15 cellular contexts compared by ENCODE assay signal in genomic region chr16:1324286-1324826, GRCh38. TPM values are rescaled to one million over a fixed set of nuclear protein-coding genes. Genes with fewer than 3 reads are reported as not detected.
DNase-seq lines count a peak whose midpoint lies in the region; ATAC-seq and TF ChIP-seq lines count a peak whose summit lies in the region.
"Had no signal": no experiment of that assay in that cellular context is flagged by ENCODE, and none has a peak within 500 bp of the region (broad histone marks: within the 10 kb centered on the region; RNA-seq: fewer than 3 reads in every experiment).

No MANE protein-coding gene starts in this region.

- no peak overlapping the region for H3K4me2 ChIP-seq in H9 (ENCODE audit: insufficient read depth, insufficient read length, low read length)

- no peak overlapping the region for H2BK20ac ChIP-seq in H9 (ENCODE audit: low read depth, low read length, poor library complexity, severe bottlenecking)

- no peak overlapping the region for H3K18ac ChIP-seq in H9 (ENCODE audit: insufficient read length, low read depth, low read length)

- no peaks in the 10 kb centered on the region for H3K4me1 ChIP-seq in H9 (ENCODE audit: insufficient read depth, low read length)

- H3K79me1 ChIP-seq in H9 (ENCODE audit: insufficient read depth, low read depth, low read length, poor library complexity, severe bottlenecking), result no peaks in the 10 kb centered on the region

- no peak overlapping the region for H2BK15ac ChIP-seq in H9 (ENCODE audit: low read depth, low read length)

- H3K9me3 ChIP-seq in H9 (ENCODE audit: control insufficient read depth, low read depth, low read length), result no peaks in the 10 kb centered on the region

- TF ChIP-seq CTCF in H9 (conservative IDR thresholded peaks at IDR 0.05), result no peak
- no peak for TF ChIP-seq CTCF in endothelial cell (IDR thresholded peaks at IDR 0.05; ENCODE audit: unreplicated experiment)
- TF ChIP-seq CTCF in type B pancreatic cell (conservative IDR thresholded peaks at IDR 0.05), result no peak

- no CpG with 5 or more reads among the region's 22 CpGs for WGBS in H9 (ENCODE audit: extremely low coverage, insufficient read length, low lambda C conversion rate)

- H3K9ac ChIP-seq in H9 (ENCODE audit: extremely low read depth, insufficient read length, low read length), result no peak overlapping the region

- no peak overlapping the region for H3K14ac ChIP-seq in H9 (ENCODE audit: insufficient read depth, low read length)

- H4K91ac ChIP-seq in H9 (ENCODE audit: insufficient read length, low read depth, low read length), result no peak overlapping the region

- peaks cover 0 to 9% of the 10 kb centered on the region in 2 experiments; a peak in 2 of 4 replicates for H3K4me1 Mint-ChIP-seq in H9
- H3K4me1 Mint-ChIP-seq in endothelial cell (ENCODE audit: unreplicated experiment), result no peaks in the 10 kb centered on the region
- no peaks in the 10 kb centered on the region for H3K4me1 Mint-ChIP-seq in type B pancreatic cell (ENCODE audit: unreplicated experiment)

- H3K56ac ChIP-seq in H9 (ENCODE audit: insufficient read length, low read depth, low read length), result no peak overlapping the region

- H3K4me3 Mint-ChIP-seq in H9, result no peak overlapping the region
- H3K4me3 Mint-ChIP-seq in endothelial cell (ENCODE audit: unreplicated experiment), result no peak overlapping the region
- H3K4me3 Mint-ChIP-seq in type B pancreatic cell, result no peak overlapping the region
- H3K4me3 Mint-ChIP-seq: CD4-positive, alpha-beta T cell had no signal

- no peak overlapping the region for H3K27ac ChIP-seq in H9 (ENCODE audit: insufficient read length, low read depth, low read length)
- H3K27ac ChIP-seq in angular gyrus (ENCODE audit: low read depth, low read length), result peak overlapping the region; percentile 74
- peak overlapping the region; percentile 80 for H3K27ac ChIP-seq in substantia nigra (ENCODE audit: low read depth, low read length, poor library complexity, severe bottlenecking)

- H2BK5ac ChIP-seq in H9 (ENCODE audit: insufficient read length, low read length), result no peak overlapping the region

- no peaks in the 10 kb centered on the region for H4K20me1 ChIP-seq in H9 (ENCODE audit: control insufficient read depth, insufficient read depth, insufficient read length)

- no peaks in the 10 kb centered on the region for H3K23me2 ChIP-seq in H9 (ENCODE audit: insufficient read length, low read depth, low read length, poor library complexity, severe bottlenecking)

- no peaks in the 10 kb centered on the region for H3K79me2 ChIP-seq in H9 (ENCODE audit: insufficient read depth, low read length)

- H3T11ph ChIP-seq in H9 (ENCODE audit: low read length), result no peak overlapping the region

- no peaks in the 10 kb centered on the region; the same call in 1 of the 2 replicates for H3K27me3 Mint-ChIP-seq in H9 (ENCODE audit: low read depth)
- H3K27me3 Mint-ChIP-seq in endothelial cell (ENCODE audit: unreplicated experiment), result peaks cover 4% of the 10 kb centered on the region
- no peaks in the 10 kb centered on the region for H3K27me3 Mint-ChIP-seq in type B pancreatic cell
- H3K27me3 Mint-ChIP-seq: CD4-positive, alpha-beta T cell had no signal

- H3K27me3 ChIP-seq in H9 (ENCODE audit: insufficient read depth, low read length), result no peaks in the 10 kb centered on the region

- H3K9me3 Mint-ChIP-seq in H9 (no peaks in the 10 kb centered on the region), endothelial cell (ENCODE audit: unreplicated experiment) (no peaks in the 10 kb centered on the region), type B pancreatic cell (no peaks in the 10 kb centered on the region)
- H3K9me3 Mint-ChIP-seq: CD4-positive, alpha-beta T cell had no signal

- no peak overlapping the region for H4K5ac ChIP-seq in H9 (ENCODE audit: insufficient read length, low read depth, low read length)

- no peak for ATAC-seq in HG03442 (IDR thresholded peaks at IDR 0.05; ENCODE audit: unreplicated experiment)

- H2BK120ac ChIP-seq in H9 (ENCODE audit: low read depth, low read length, poor library complexity, severe bottlenecking), result no peak overlapping the region

- no peak overlapping the region for H2AK5ac ChIP-seq in H9 (ENCODE audit: insufficient read length, low read length)

- no peak overlapping the region for H2AFZ ChIP-seq in H9 (ENCODE audit: low read length)

- H3K27ac Mint-ChIP-seq in H9 (peak overlapping the region in 2 of 3 experiments; percentile 65 to 93; a peak in 3 of 7 replicates), endothelial cell (ENCODE audit: unreplicated experiment) (peak overlapping the region; percentile 42), type B pancreatic cell (no peak overlapping the region)
- H3K27ac Mint-ChIP-seq: CD4-positive, alpha-beta T cell had no signal

- H4K8ac ChIP-seq in H9 (replicated peaks; ENCODE audit: insufficient read length, low read depth, low read length), result no peak overlapping the region

- peaks cover 13 to 54% (median 36%) of the 10 kb centered on the region in 3 experiments for H3K36me3 Mint-ChIP-seq in H9 (ENCODE audit: insufficient read depth in 1 of 3, low read depth in 3 of 3)
- H3K36me3 Mint-ChIP-seq in endothelial cell (ENCODE audit: low read depth, unreplicated experiment), result peaks cover 15% of the 10 kb centered on the region
- peaks cover 3% of the 10 kb centered on the region for H3K36me3 Mint-ChIP-seq in type B pancreatic cell

- no peak overlapping the region for H2BK12ac ChIP-seq in H9 (ENCODE audit: insufficient read length, low read depth, low read length)

- H3K4ac ChIP-seq in H9 (ENCODE audit: low read depth, low read length), result no peak overlapping the region

- DNase-seq in H9, result no peak
- DNase-seq in endothelial cell (ENCODE audit: low spot score), result no peak
- no peak for DNase-seq in substantia nigra (lab: John Stamatoyannopoulos, UW)
- no peak for DNase-seq in activated effector memory CD4-positive, alpha-beta T cell treated with Interleukin-2 at 50 U/mL for 16 hours
- DNase-seq in type B pancreatic cell (ENCODE audit: extremely low spot score, unreplicated experiment), result no peak
- DNase-seq: CD4-positive, alpha-beta T cell; EL; H7; IMR-90; NCI-H1105 treated with DMSO at 0.1 percent for 48 hours; NCI-H187 treated with DMSO at 0.1 percent for 48 hours; NCI-H526 treated with DMSO at 0.1 percent for 48 hours; SHP77 treated with DMSO at 0.1 percent for 48 hours had no signal

- no peak overlapping the region for H3K23ac ChIP-seq in H9 (ENCODE audit: insufficient read length, low read depth, low read length)

RNA-seq across cellular contexts. Expression of gene BAIAP3, which starts 9.1 kb away (rescaled TPM):
- total RNA-seq in H9 (2021) (5.9 and 6.8 TPM in 2 replicates), endothelial cell (ENCODE audit: unreplicated experiment) (6.5 TPM), type B pancreatic cell (ENCODE audit: low replicate concordance) (5.0 and 6.9 TPM in 2 replicates)

RNA-seq across cellular contexts. Expression of gene UBE2I, which starts 14.9 kb away (rescaled TPM):
- total RNA-seq in H9 (2021), result 286 and 290 TPM in 2 replicates
- total RNA-seq in endothelial cell (ENCODE audit: unreplicated experiment), result 167 TPM
- 157 and 170 TPM in 2 replicates for total RNA-seq in type B pancreatic cell (ENCODE audit: low replicate concordance)

RNA-seq across cellular contexts. Expression of gene TSR3, which starts 27.3 kb away (rescaled TPM):
- total RNA-seq in H9 (2021) (58.8 and 65.0 TPM in 2 replicates), endothelial cell (ENCODE audit: unreplicated experiment) (68.2 TPM), type B pancreatic cell (ENCODE audit: low replicate concordance) (53.1 and 54.0 TPM in 2 replicates)

RNA-seq across cellular contexts. Expression of gene GNPTG, which starts 27.4 kb away (rescaled TPM):
- total RNA-seq in H9 (2021) (29.4 and 29.7 TPM in 2 replicates), endothelial cell (ENCODE audit: unreplicated experiment) (47.9 TPM), type B pancreatic cell (ENCODE audit: low replicate concordance) (55.6 and 68.5 TPM in 2 replicates)
